In genomic region chr21:42406201-42406601, GRCh38 we compare ENCODE assay signal across 16 cellular contexts. TPM values are rescaled to one million over a fixed set of nuclear protein-coding genes. Genes with fewer than 3 reads are reported as not detected.
DNase-seq lines count a peak whose midpoint lies in the region; ATAC-seq and TF ChIP-seq lines count a peak whose summit lies in the region.
"Had no signal": no experiment of that assay in that cellular context is flagged by ENCODE, and none has a peak within 500 bp of the region (broad histone marks: within the 10 kb centered on the region; RNA-seq: fewer than 3 reads in every experiment).

No MANE protein-coding gene starts in this region.

- peaks cover 45% of the 10 kb centered on the region for H3K36me3 ChIP-seq in DND-41 (ENCODE audit: insufficient read depth, low read length)
- H3K36me3 ChIP-seq in spleen, result peaks cover 0 to 18% (median 0%) of the 10 kb centered on the region in 6 donors
- H3K36me3 ChIP-seq: cardiac muscle cell had no signal

- TF ChIP-seq POLR2A in spleen (IDR thresholded peaks at IDR 0.05), result no peak

- peaks cover 8% of the 10 kb centered on the region for H3K9me3 ChIP-seq in DND-41 (ENCODE audit: insufficient read depth, low read length, severe bottlenecking)
- H3K9me3 ChIP-seq in spleen, result peaks cover 0 to 12% (median 5%) of the 10 kb centered on the region in 8 donors

- 51 to 70% (median 69%) methylated on average over 5 to 10 of the region's 10 CpGs for WGBS in spleen, 5 donors

- H3K9ac ChIP-seq in DND-41 (ENCODE audit: low read depth, low read length), result peak overlapping the region; percentile 89

- H3K4me3 Mint-ChIP-seq in T-helper 2 cell treated with Interferon-gamma antibody and Interleukin-4, amounts not matched to agents 5 μg/mL and 100 μg/mL, for 36 hours, result peak overlapping the region; percentile 97
- no peak overlapping the region for H3K4me3 Mint-ChIP-seq in MCF 10A (ENCODE audit: unreplicated experiment)
- H3K4me3 Mint-ChIP-seq: neural crest cell had no signal

- H3K36me3 Mint-ChIP-seq in T-helper 2 cell treated with Interferon-gamma antibody and Interleukin-4, amounts not matched to agents 5 μg/mL and 100 μg/mL, for 36 hours (ENCODE audit: low read depth), result peaks cover 57% of the 10 kb centered on the region
- H3K36me3 Mint-ChIP-seq in activated naive CD4-positive, alpha-beta T cell treated with anti-CD3 and anti-CD28 coated beads, Interleukin-2, amount 50 U/mL, for 72 hours, result peaks cover 45 to 64% of the 10 kb centered on the region in 2 donors
- H3K36me3 Mint-ChIP-seq in MCF 10A (ENCODE audit: insufficient read depth, unreplicated experiment), result no peaks in the 10 kb centered on the region

- intact Hi-C loops in spleen (cut with DNase I; ENCODE audit: low total_unique reads) (no loop called here), sciatic nerve (cut with DNase I) (no loop called here), MCF 10A (cut with micrococcal nuclease) (no loop called here)

- H4K20me1 ChIP-seq in DND-41 (ENCODE audit: insufficient read depth, low read length), result peaks cover 7% of the 10 kb centered on the region; the same call in 1 of the 2 replicates

- H3K4me1 Mint-ChIP-seq in T-helper 2 cell treated with Interferon-gamma antibody and Interleukin-4, amounts not matched to agents 5 μg/mL and 100 μg/mL, for 36 hours (ENCODE audit: low read depth), result peaks cover 39% of the 10 kb centered on the region
- H3K4me1 Mint-ChIP-seq in MCF 10A (ENCODE audit: insufficient read depth, unreplicated experiment), result no peaks in the 10 kb centered on the region

- BruUV-seq in MCF 10A (replicated peaks; lab: Mats Ljungman, UMichigan), result no TSS peak

- H3K79me2 ChIP-seq in DND-41 (ENCODE audit: insufficient read depth, low read length), result peaks cover 91% of the 10 kb centered on the region

- peak overlapping the region; percentile 91 for H3K27ac ChIP-seq in DND-41 (ENCODE audit: low read length)
- peak overlapping the region; percentile 13 to 87 (median 62) for H3K27ac ChIP-seq in spleen
- H3K27ac ChIP-seq: cardiac muscle cell had no signal

- DNase-seq in DND-41, result peak; percentile 88
- peak; percentile 78 for DNase-seq in T-helper 2 cell treated with Interferon-gamma antibody and Interleukin-4, amounts not matched to agents 5 μg/mL and 100 μg/mL, for 36 hours (ENCODE audit: low spot score)
- DNase-seq in activated naive CD4-positive, alpha-beta T cell treated with anti-CD3 and anti-CD28 coated beads, Interleukin-2, amount 50 U/mL, for 72 hours (ENCODE audit: low spot score in 2 of 2), result peak in 1 of 2 donors; percentile 41
- peak; percentile 72 for DNase-seq in spleen
- DNase-seq in sciatic nerve (ENCODE audit: low spot score), result no peak
- no peak for DNase-seq in medulla oblongata (ENCODE audit: extremely low spot score)
- DNase-seq in MCF 10A (ENCODE audit: unreplicated experiment), result no peak
- DNase-seq: C1 segment of cervical spinal cord, H7, Right ventricle myocardium superior, substantia nigra had no signal

- peak overlapping the region; percentile 79 for H3K4me2 ChIP-seq in DND-41 (ENCODE audit: insufficient read depth, low read length)

- peak; percentile 75 for ATAC-seq in DND-41 (ENCODE audit: insufficient read depth, low read depth)
- peak; percentile 72 to 78 for ATAC-seq in activated naive CD4-positive, alpha-beta T cell treated with anti-CD3 and anti-CD28 coated beads, Interleukin-2, amount 50 U/mL, for 72 hours
- ATAC-seq in GM18873 (IDR thresholded peaks at IDR 0.05; ENCODE audit: low FRiP score, unreplicated experiment), result no peak
- no peak for ATAC-seq in sciatic nerve
- ATAC-seq: K562 had no signal

- peak overlapping the region; percentile 39 to 67; a peak in 3 of 4 replicates for H3K4me3 ChIP-seq in DND-41 (ENCODE audit: low read depth in 1 of 2, low read length in 2 of 2)
- peak overlapping the region; percentile 9 to 69 (median 30) for H3K4me3 ChIP-seq in spleen
- H3K4me3 ChIP-seq: cardiac muscle cell, K562 had no signal

- H3K4me1 ChIP-seq in DND-41 (ENCODE audit: insufficient read depth, low read length) (peaks cover 64% of the 10 kb centered on the region), spleen (peaks cover 1 to 36% (median 13%) of the 10 kb centered on the region in 6 donors)

- POLR2A ChIA-PET in MCF 10A (lab: Yijun Ruan, JAX), result no interaction called here

- H3K9me3 Mint-ChIP-seq in T-helper 2 cell treated with Interferon-gamma antibody and Interleukin-4, amounts not matched to agents 5 μg/mL and 100 μg/mL, for 36 hours, result peaks cover 7% of the 10 kb centered on the region
- H3K9me3 Mint-ChIP-seq in activated naive CD4-positive, alpha-beta T cell treated with anti-CD3 and anti-CD28 coated beads, Interleukin-2, amount 50 U/mL, for 72 hours, result peaks cover 9% of the 10 kb centered on the region in 2 donors
- peaks cover 9% of the 10 kb centered on the region for H3K9me3 Mint-ChIP-seq in MCF 10A (ENCODE audit: unreplicated experiment)
- H3K9me3 Mint-ChIP-seq: neural crest cell had no signal

- H3K27me3 ChIP-seq in DND-41 (ENCODE audit: insufficient read depth, low read length, poor library complexity) (no peaks in the 10 kb centered on the region), spleen (replicated peaks in 1 of 7) (peaks cover 0 to 27% (median 0%) of the 10 kb centered on the region in 7 donors)
- H3K27me3 ChIP-seq: cardiac muscle cell had no signal

- peak overlapping the region; percentile 54 for H2AFZ ChIP-seq in DND-41 (ENCODE audit: low read depth, low read length)

- CTCF ChIA-PET in MCF 10A (lab: Yijun Ruan, JAX), result interaction anchor here (0.7 kb wide), 1 partner anchor 17 kb away, joined by 4 read pairs; no protein-coding TSS in a partner anchor

- no peaks in the 10 kb centered on the region for H3K27me3 Mint-ChIP-seq in T-helper 2 cell treated with Interferon-gamma antibody and Interleukin-4, amounts not matched to agents 5 μg/mL and 100 μg/mL, for 36 hours (ENCODE audit: low read depth)
- H3K27me3 Mint-ChIP-seq in MCF 10A (ENCODE audit: insufficient read depth, unreplicated experiment), result no peaks in the 10 kb centered on the region

- peak overlapping the region; percentile 89 for H3K27ac Mint-ChIP-seq in T-helper 2 cell treated with Interferon-gamma antibody and Interleukin-4, amounts not matched to agents 5 μg/mL and 100 μg/mL, for 36 hours
- peak overlapping the region; percentile 81 to 95 for H3K27ac Mint-ChIP-seq in activated naive CD4-positive, alpha-beta T cell treated with anti-CD3 and anti-CD28 coated beads, Interleukin-2, amount 50 U/mL, for 72 hours
- no peak overlapping the region for H3K27ac Mint-ChIP-seq in MCF 10A (ENCODE audit: low read depth, unreplicated experiment)

- TF ChIP-seq CTCF in DND-41 (IDR thresholded peaks at IDR 0.05; ENCODE audit: borderline replicate concordance, extremely low read depth, low read length, poor library complexity, severe bottlenecking) (no peak), spleen (IDR thresholded peaks at IDR 0.05 in 8 of 11, conservative IDR thresholded peaks at IDR 0.05 in 3 of 11) (no peak), MCF 10A (IDR thresholded peaks at IDR 0.05; ENCODE audit: unreplicated experiment) (no peak)

RNA-seq across cellular contexts. Expression of gene UBASH3A, which starts 2.5 kb away (rescaled TPM):
- 10 to 100 TPM; 13.0 to 51.9 TPM for total RNA-seq in activated naive CD4-positive, alpha-beta T cell treated with anti-CD3 and anti-CD28 coated beads, Interleukin-2, amount 50 U/mL, for 72 hours
- total RNA-seq in spleen (10 to 100 TPM in 5 of 7 donors, 1 to 10 TPM in 2; 7.2 to 16.3 (median 11.4) TPM), sciatic nerve (0.71 TPM), MCF 10A (2022) (not detected in 2 replicates)
- 1 to 10 TPM; 2.6 to 4.2 (median 3.3) TPM for polyA plus RNA-seq in spleen
- total RNA-seq: cardiac muscle cell, H7, neural crest cell, Right ventricle myocardium superior had no signal
- polyA plus RNA-seq: cardiac muscle cell, keratinocyte had no signal

RNA-seq across cellular contexts. Expression of gene TMPRSS3, which starts 10.3 kb away (rescaled TPM):
- total RNA-seq in activated naive CD4-positive, alpha-beta T cell treated with anti-CD3 and anti-CD28 coated beads, Interleukin-2, amount 50 U/mL, for 72 hours, result 10 to 100 TPM in 1 of 2 donors, 1 to 10 TPM in 1; 9.8 to 68.6 TPM
- total RNA-seq in spleen, result 1 to 10 TPM in 2 of 7 donors, under 1 TPM in 4, not detected in 1; 0.51 to 6.0 (median 0.78) TPM
- under 1 TPM; 0.22 to 0.32 (median 0.24) TPM for polyA plus RNA-seq in spleen
- total RNA-seq in sciatic nerve, result not detected
- 2.0 and 2.4 TPM in 2 replicates for total RNA-seq in MCF 10A (2022)
- total RNA-seq: cardiac muscle cell, H7, K562, neural crest cell, Right ventricle myocardium superior had no signal
- polyA plus RNA-seq: cardiac muscle cell, keratinocyte had no signal

RNA-seq across cellular contexts. Expression of gene TFF1, which starts 39.9 kb away (rescaled TPM):
- not detected for total RNA-seq in activated naive CD4-positive, alpha-beta T cell treated with anti-CD3 and anti-CD28 coated beads, Interleukin-2, amount 50 U/mL, for 72 hours
- total RNA-seq in spleen (not detected), sciatic nerve (not detected), MCF 10A (2022) (not detected in 2 replicates)
- polyA plus RNA-seq in spleen, result not detected
- total RNA-seq: cardiac muscle cell, H7, neural crest cell, Right ventricle myocardium superior had no signal
- polyA plus RNA-seq: cardiac muscle cell, K562, keratinocyte had no signal

RNA-seq across cellular contexts. Expression of gene TFF2, which starts 55.4 kb away (rescaled TPM):
- not detected for total RNA-seq in activated naive CD4-positive, alpha-beta T cell treated with anti-CD3 and anti-CD28 coated beads, Interleukin-2, amount 50 U/mL, for 72 hours
- total RNA-seq in spleen (not detected), sciatic nerve (not detected), MCF 10A (2022) (not detected in 2 replicates)
- under 1 TPM in 1 of 3 donors, not detected in 2; 0.14 TPM for polyA plus RNA-seq in spleen
- total RNA-seq: cardiac muscle cell, H7, K562, neural crest cell, Right ventricle myocardium superior had no signal
- polyA plus RNA-seq: cardiac muscle cell, K562, keratinocyte had no signal

Comparison
In these comparisons a context has a peak if more than half of its experiments do, and no peak if none do; other contexts are left out.
1. ATAC-seq: peak in DND-41 (single experiment) and activated naive CD4-positive, alpha-beta T cell treated with anti-CD3 and anti-CD28 coated beads, Interleukin-2, amount 50 U/mL, for 72 hours (2 of 2); none in GM18873 (single experiment) and sciatic nerve (single experiment).
2. DNase-seq: peak in DND-41 (single experiment), T-helper 2 cell treated with Interferon-gamma antibody and Interleukin-4, amounts not matched to agents 5 μg/mL and 100 μg/mL, for 36 hours (single experiment) and spleen (single experiment); none in sciatic nerve (single experiment), medulla oblongata (single experiment) and MCF 10A (single experiment).